Comparison of ENCODE assay signal across 27 cellular contexts in the genomic region with DNA sequence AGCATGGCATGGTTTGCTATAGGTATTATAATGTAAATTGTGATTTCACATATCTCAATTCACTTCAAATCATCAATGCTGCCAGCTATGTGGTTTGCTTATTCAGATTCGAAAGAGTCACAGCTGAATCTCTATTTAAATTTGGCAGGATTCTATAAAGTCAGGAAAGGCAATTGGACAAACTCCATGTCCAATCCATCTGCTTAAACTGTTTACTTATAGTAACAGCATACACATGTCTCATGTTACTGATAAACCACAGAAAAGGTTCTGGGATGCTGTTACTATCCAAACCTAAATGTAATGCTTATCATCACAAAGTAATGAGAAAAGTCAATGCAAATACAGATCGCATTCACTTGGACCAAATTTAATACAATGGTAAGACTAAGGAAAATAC.
DNase-seq lines count a peak whose midpoint lies in the region; ATAC-seq lines count a peak whose summit lies in the region.
"Had no signal": no experiment of that assay in that cellular context is flagged by ENCODE, and none has a peak within 500 bp of the region (broad histone marks: within the 10 kb centered on the region; RNA-seq: fewer than 3 reads in every experiment).

No MANE protein-coding gene starts in this region.

- H2BK15ac ChIP-seq in neuronal stem cell (ENCODE audit: low read length): no peak overlapping the region

- no peak overlapping the region for H2AFZ ChIP-seq in neuronal stem cell (ENCODE audit: low read length)

- no peak overlapping the region for H3K23ac ChIP-seq in neuronal stem cell (ENCODE audit: low read depth, low read length, poor library complexity)

- H3K4me3 ChIP-seq in neuronal stem cell (ENCODE audit: low read length in 2 of 2): no peak overlapping the region
- H3K4me3 ChIP-seq: SK-N-MC, vagina had no signal

- H3K36me3 ChIP-seq in neuronal stem cell (replicated peaks in 1 of 2; ENCODE audit: control insufficient read depth in 2 of 2, insufficient read depth in 2 of 2, low read length in 2 of 2): no peaks in the 10 kb centered on the region
- H3K36me3 ChIP-seq: vagina had no signal

- no peak overlapping the region for H2AK5ac ChIP-seq in neuronal stem cell (ENCODE audit: low read depth, low read length)

- H3K4me2 ChIP-seq in neuronal stem cell (ENCODE audit: insufficient read depth, low read length, poor library complexity, severe bottlenecking): no peak overlapping the region

- no CpG with 5 or more reads among the region's 2 CpGs for WGBS in neuronal stem cell (ENCODE audit: extremely low coverage in 2 of 2, insufficient read length in 2 of 2, insufficient replicate concordance in 1 of 2), 2 donors

- H2BK5ac ChIP-seq in neuronal stem cell (ENCODE audit: low read length): no peak overlapping the region

- H3K79me1 ChIP-seq in neuronal stem cell (ENCODE audit: low read depth, low read length): no peaks in the 10 kb centered on the region

- H3K27me3 ChIP-seq in neuronal stem cell (ENCODE audit: control insufficient read depth in 3 of 3, insufficient read depth in 3 of 3, low read depth in 1 of 3, low read length in 3 of 3): no peaks in the 10 kb centered on the region
- H3K27me3 ChIP-seq: vagina had no signal

- H3K18ac ChIP-seq in neuronal stem cell (ENCODE audit: low read length): no peak overlapping the region

- H3K9me3 ChIP-seq in neuronal stem cell (replicated peaks in 1 of 2; ENCODE audit: control insufficient read depth in 2 of 2, insufficient read depth in 1 of 2, low read depth in 1 of 2, low read length in 2 of 2): peaks cover 0 to 10% of the 10 kb centered on the region in 2 donors
- H3K9me3 ChIP-seq: vagina had no signal

- DNase-seq in NCI-H345 (lab: John Stamatoyannopoulos, UW) (peak; percentile 2), NCI-H345 treated with DMSO at 0.1 percent for 48 hours (lab: John Stamatoyannopoulos, UW; ENCODE audit: unreplicated experiment) (no peak), NCI-H1694 treated with DMSO at 0.1 percent for 48 hours (lab: John Stamatoyannopoulos, UW) (peak; percentile 64), astrocyte of the hippocampus (ENCODE audit: low read depth, low spot score) (peak; percentile 16), stromal cell of bone marrow (ENCODE audit: low read depth) (peak; percentile 13), GF-D8 (lab: John Stamatoyannopoulos, UW) (no peak), neuronal stem cell (ENCODE audit: low spot score) (no peak)
- DNase-seq: ACHN; activated CD4-positive, alpha-beta memory T cell treated with anti-CD3 and anti-CD28 coated beads, Interleukin-2, amount 10 ng/mL, durations not matched to agents 7 days and 5 days; activated naive CD4-positive, alpha-beta T cell treated with anti-CD3 and anti-CD28 coated beads for 36 hours; activated T-cell treated with anti-CD3 and anti-CD28 coated beads, Interleukin-2, amount 50 U/mL, for 24 hours; CD4-positive, CD25-positive, alpha-beta regulatory T cell; DMS79; hippocampal formation; islet precursor cell; mammary epithelial cell; MM.1S; NCI-H1436 treated with DMSO at 0.1 percent for 48 hours; NK-92 treated with Interleukin-12 subunit alpha and Interleukin-12 subunit beta, amount 100 ng/mL, for 24 hours; occipital lobe; stimulated activated CD4-positive, alpha-beta T cell treated with anti-CD3 and anti-CD28 coated beads, Interleukin-12 subunit alpha, Interleukin-12 subunit beta, amount 100 ng/mL, for 4 hours; substantia nigra had no signal

- no peak overlapping the region for H3K9ac ChIP-seq in neuronal stem cell (ENCODE audit: low read depth, low read length, poor library complexity)

- no peak overlapping the region for H2BK12ac ChIP-seq in neuronal stem cell (ENCODE audit: low read length)

- H4K8ac ChIP-seq in neuronal stem cell (ENCODE audit: low read depth, low read length): no peak overlapping the region

- H3K14ac ChIP-seq in neuronal stem cell (ENCODE audit: low read length): no peak overlapping the region

- H3K4ac ChIP-seq in neuronal stem cell (ENCODE audit: low read length): no peak overlapping the region

- H3K4me1 ChIP-seq in neuronal stem cell (ENCODE audit: control insufficient read depth in 2 of 2, insufficient read depth in 1 of 2, low read depth in 1 of 2, low read length in 2 of 2): no peaks in the 10 kb centered on the region
- H3K4me1 ChIP-seq: vagina had no signal

- no peak overlapping the region for H3K27ac ChIP-seq in neuronal stem cell (replicated peaks; ENCODE audit: low read length)
- H3K27ac ChIP-seq: SK-N-MC, vagina had no signal

- H2BK120ac ChIP-seq in neuronal stem cell (ENCODE audit: low read depth, low read length): no peak overlapping the region

- ATAC-seq in HG03571 (IDR thresholded peaks at IDR 0.05; ENCODE audit: unreplicated experiment): no peak
- ATAC-seq: HepG2, WTC11 had no signal

- no peak overlapping the region for H4K91ac ChIP-seq in neuronal stem cell (ENCODE audit: low read depth, low read length, poor library complexity)

Comparison
In these comparisons a context has a peak if more than half of its experiments do, and no peak if none do; other contexts are left out.
1. DNase-seq: peak in NCI-H345 (single experiment), NCI-H1694 treated with DMSO at 0.1 percent for 48 hours (single experiment), astrocyte of the hippocampus (single experiment) and stromal cell of bone marrow (single experiment); none in NCI-H345 treated with DMSO at 0.1 percent for 48 hours (single experiment), GF-D8 (single experiment) and neuronal stem cell (single experiment).